ENCODE assay signal across 8 cellular contexts in the genomic region with DNA sequence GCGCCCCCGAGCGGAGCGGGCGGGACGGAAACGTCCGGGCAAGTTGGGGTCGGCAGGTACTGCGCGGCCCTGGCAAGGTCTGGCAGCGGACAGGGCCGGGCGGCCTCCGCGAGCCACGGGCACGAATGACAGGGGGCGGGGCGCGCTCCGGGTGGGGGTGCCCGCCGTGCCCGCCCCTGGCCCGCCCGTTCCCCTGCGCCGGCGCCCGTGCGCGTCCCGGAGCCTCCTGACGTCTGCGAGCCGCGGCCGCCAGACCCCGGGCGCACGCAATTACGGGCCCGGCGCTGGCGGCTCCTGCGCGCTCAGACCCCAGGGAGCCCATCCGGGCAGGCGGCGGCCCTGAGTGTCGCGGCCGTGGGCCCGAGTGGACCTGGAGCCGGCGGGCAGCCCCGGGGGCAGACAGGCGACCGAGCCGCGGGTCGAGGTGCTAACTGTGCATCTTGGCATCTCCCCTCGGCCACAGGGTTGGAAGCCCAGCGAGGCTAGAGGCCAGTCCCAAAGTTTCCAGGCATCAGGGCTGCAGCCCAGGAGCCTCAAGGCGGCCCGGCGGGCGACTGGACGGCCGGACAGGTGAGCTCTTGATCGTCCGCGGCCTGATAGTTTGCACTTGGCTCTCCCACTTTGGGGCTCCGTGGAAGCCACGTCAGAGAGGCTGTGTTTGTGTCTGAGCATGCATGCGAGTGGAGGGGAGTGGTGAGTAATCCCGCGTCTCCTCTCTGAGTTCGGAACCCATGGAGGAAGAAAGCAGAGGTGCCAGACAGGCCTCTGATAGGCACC. TPM values are rescaled to one million over a fixed set of nuclear protein-coding genes. Genes with fewer than 3 reads are reported as not detected.
DNase-seq lines count a peak whose midpoint lies in the region; ATAC-seq and TF ChIP-seq lines count a peak whose summit lies in the region.

No MANE protein-coding gene starts in this region.

- H3K27ac ChIP-seq in left ventricle myocardium inferior (replicated peaks): peak overlapping the region; percentile 99

- H3K27me3 ChIP-seq in left ventricle myocardium inferior (ENCODE audit: low read depth): no peaks in the 10 kb centered on the region

- intact Hi-C loops in left ventricle myocardium inferior (cut with micrococcal nuclease): no loop called here

- H3K9me3 ChIP-seq in left ventricle myocardium inferior (replicated peaks): no peaks in the 10 kb centered on the region

- no peaks in the 10 kb centered on the region for H3K9me3 Mint-ChIP-seq in activated naive CD8-positive, alpha-beta T cell treated with anti-CD3 and anti-CD28 coated beads, Interleukin-2, amount 10 ng/mL, durations not matched to agents 7 days and 5 days

- peaks cover 60% of the 10 kb centered on the region for H3K4me1 ChIP-seq in left ventricle myocardium inferior

- H3K36me3 Mint-ChIP-seq in activated naive CD8-positive, alpha-beta T cell treated with anti-CD3 and anti-CD28 coated beads, Interleukin-2, amount 10 ng/mL, durations not matched to agents 7 days and 5 days: peaks cover 5% of the 10 kb centered on the region

- H3K27me3 Mint-ChIP-seq in activated naive CD8-positive, alpha-beta T cell treated with anti-CD3 and anti-CD28 coated beads, Interleukin-2, amount 10 ng/mL, durations not matched to agents 7 days and 5 days: no peaks in the 10 kb centered on the region

- ATAC-seq in GM21737 (IDR thresholded peaks at IDR 0.05; ENCODE audit: unreplicated experiment): peak; percentile 19
- peak; percentile 11 for ATAC-seq in activated naive CD8-positive, alpha-beta T cell treated with anti-CD3 and anti-CD28 coated beads, Interleukin-2, amount 10 ng/mL, durations not matched to agents 7 days and 5 days (ENCODE audit: low read depth)

- peak overlapping the region; percentile 84 for H3K4me3 Mint-ChIP-seq in activated naive CD8-positive, alpha-beta T cell treated with anti-CD3 and anti-CD28 coated beads, Interleukin-2, amount 10 ng/mL, durations not matched to agents 7 days and 5 days

- H3K27ac Mint-ChIP-seq in activated naive CD8-positive, alpha-beta T cell treated with anti-CD3 and anti-CD28 coated beads, Interleukin-2, amount 10 ng/mL, durations not matched to agents 7 days and 5 days: peak overlapping the region; percentile 72

- DNase-seq in GM12865 (ENCODE audit: low read depth) (peak; percentile 49), M059J (ENCODE audit: low read depth) (peak; percentile 34), left ventricle myocardium inferior (no peak), retinal pigment epithelial cell (ENCODE audit: low read depth) (no peak), NCI-H82 (lab: John Stamatoyannopoulos, UW) (no peak), NCI-H1092 treated with DMSO at 0.1 percent for 48 hours (lab: John Stamatoyannopoulos, UW) (no peak)
- no peak for DNase-seq in activated naive CD8-positive, alpha-beta T cell treated with anti-CD3 and anti-CD28 coated beads, Interleukin-2, amount 10 ng/mL, durations not matched to agents 7 days and 5 days

- peaks cover 10% of the 10 kb centered on the region for H3K36me3 ChIP-seq in left ventricle myocardium inferior

- TF ChIP-seq CTCF in GM12865 (IDR thresholded peaks at IDR 0.05; ENCODE audit: insufficient read depth, low read depth, low read length, missing control alignments): no peak
- TF ChIP-seq CTCF in left ventricle myocardium inferior (IDR thresholded peaks at IDR 0.05; ENCODE audit: borderline replicate concordance): no peak
- TF ChIP-seq CTCF in retinal pigment epithelial cell (conservative IDR thresholded peaks at IDR 0.05; ENCODE audit: low read depth, low read length): no peak

- POLR2A ChIA-PET in activated naive CD8-positive, alpha-beta T cell treated with anti-CD3 and anti-CD28 coated beads, Interleukin-2, amount 10 ng/mL, durations not matched to agents 7 days and 5 days (lab: Charles Lee): interaction anchor here (0.6 to 5.0 kb wide), 10 partner anchors 8 to 241 kb away, joined by 3 to 76 read pairs (median 9); a partner anchor contains a TSS

- peaks cover 18% of the 10 kb centered on the region for H3K4me1 Mint-ChIP-seq in activated naive CD8-positive, alpha-beta T cell treated with anti-CD3 and anti-CD28 coated beads, Interleukin-2, amount 10 ng/mL, durations not matched to agents 7 days and 5 days

- H3K4me3 ChIP-seq in GM12865 (ENCODE audit: low read depth, low read length): peak overlapping the region; percentile 99
- H3K4me3 ChIP-seq in left ventricle myocardium inferior: peak overlapping the region; percentile 82
- H3K4me3 ChIP-seq in retinal pigment epithelial cell (ENCODE audit: low read length): peak overlapping the region; percentile 63

RNA-seq across cellular contexts. Expression of a gene that starts 0.9 kb away (rescaled TPM):
- total RNA-seq in M059J (2014; rRNA removed; shearing (Covaris generic)): 15.8 and 28.6 TPM in 2 replicates
- 10 to 100 TPM; 72.6 to 75.2 TPM for total RNA-seq in activated naive CD8-positive, alpha-beta T cell treated with anti-CD3 and anti-CD28 coated beads, Interleukin-2, amount 10 ng/mL, durations not matched to agents 7 days and 5 days
- 129 TPM for total RNA-seq in left ventricle myocardium inferior

RNA-seq across cellular contexts. Expression of a gene that starts 15.7 kb away (rescaled TPM):
- total RNA-seq in M059J (2014; rRNA removed; shearing (Covaris generic)): 0.27 TPM in 1 of 2 replicates, not detected in the other
- 1 to 10 TPM; 5.2 to 6.7 TPM for total RNA-seq in activated naive CD8-positive, alpha-beta T cell treated with anti-CD3 and anti-CD28 coated beads, Interleukin-2, amount 10 ng/mL, durations not matched to agents 7 days and 5 days
- total RNA-seq in left ventricle myocardium inferior: 93.8 TPM

RNA-seq across cellular contexts. Expression of a gene that starts 16.3 kb away (rescaled TPM):
- 1.1 and 6.1 TPM in 2 replicates for total RNA-seq in M059J (2014; rRNA removed; shearing (Covaris generic))
- 1 to 10 TPM; 4.4 to 4.6 TPM for total RNA-seq in activated naive CD8-positive, alpha-beta T cell treated with anti-CD3 and anti-CD28 coated beads, Interleukin-2, amount 10 ng/mL, durations not matched to agents 7 days and 5 days
- 3.6 TPM for total RNA-seq in left ventricle myocardium inferior

RNA-seq across cellular contexts. Expression of a gene that starts 41.6 kb away (rescaled TPM):
- total RNA-seq in M059J (2014; rRNA removed; shearing (Covaris generic)): 69.3 and 96.9 TPM in 2 replicates
- 100 to 1,000 TPM; 118 TPM for total RNA-seq in activated naive CD8-positive, alpha-beta T cell treated with anti-CD3 and anti-CD28 coated beads, Interleukin-2, amount 10 ng/mL, durations not matched to agents 7 days and 5 days
- total RNA-seq in left ventricle myocardium inferior: 104 TPM

RNA-seq across cellular contexts. Expression of a gene that starts 42.6 kb away (rescaled TPM):
- 7.4 and 13.2 TPM in 2 replicates for total RNA-seq in M059J (2014; rRNA removed; shearing (Covaris generic))
- total RNA-seq in activated naive CD8-positive, alpha-beta T cell treated with anti-CD3 and anti-CD28 coated beads, Interleukin-2, amount 10 ng/mL, durations not matched to agents 7 days and 5 days: 10 to 100 TPM; 40.8 to 42.3 TPM
- 24.3 TPM for total RNA-seq in left ventricle myocardium inferior

Comparison
In these comparisons a context has a peak if more than half of its experiments do, and no peak if none do; other contexts are left out.
1. DNase-seq: peak in GM12865 (single experiment) and M059J (single experiment); none in activated naive CD8-positive, alpha-beta T cell treated with anti-CD3 and anti-CD28 coated beads, Interleukin-2, amount 10 ng/mL, durations not matched to agents 7 days and 5 days (single experiment), left ventricle myocardium inferior (single experiment), retinal pigment epithelial cell (single experiment), NCI-H82 (single experiment) and NCI-H1092 treated with DMSO at 0.1 percent for 48 hours (single experiment).
2. RNA of a gene that starts 15.7 kb away (total RNA-seq): 93.8 TPM in left ventricle myocardium inferior (single experiment); 5.2 to 6.7 TPM in activated naive CD8-positive, alpha-beta T cell treated with anti-CD3 and anti-CD28 coated beads, Interleukin-2, amount 10 ng/mL, durations not matched to agents 7 days and 5 days and 0.27 TPM in M059J; every median in the first group is over 10 times any median in the second.
3. Peak in every context shown above with its lines, with median percentiles within 50 percentile points of each other: H3K4me3 ChIP-seq.